ENCODE assay signal across 8 cellular contexts in genomic region chr16:80527297-80527696, GRCh38. TPM values are rescaled to one million over a fixed set of nuclear protein-coding genes. Genes with fewer than 3 reads are reported as not detected.
DNase-seq lines count a peak whose midpoint lies in the region; ATAC-seq and TF ChIP-seq lines count a peak whose summit lies in the region.
"Had no signal": no experiment of that assay in that cellular context is flagged by ENCODE, and none has a peak within 500 bp of the region (broad histone marks: within the 10 kb centered on the region; RNA-seq: fewer than 3 reads in every experiment).

No MANE protein-coding gene starts in this region.

- no peaks in the 10 kb centered on the region for H3K36me3 Mint-ChIP-seq in T-helper 1 cell treated with Interleukin-12 subunit alpha and Interleukin-12 subunit beta and Interleukin-4 antibody, amounts not matched to agents 30 μg/mL and 1 μg/mL, for 36 hours (ENCODE audit: low read depth)
- H3K36me3 Mint-ChIP-seq: activated naive CD4-positive, alpha-beta T cell treated with anti-CD3 and anti-CD28 coated beads, Interleukin-2, amount 50 U/mL, for 24 hours had no signal

- H3K27ac Mint-ChIP-seq in T-helper 1 cell treated with Interleukin-12 subunit alpha and Interleukin-12 subunit beta and Interleukin-4 antibody, amounts not matched to agents 30 μg/mL and 1 μg/mL, for 36 hours, result peak overlapping the region; percentile 34
- H3K27ac Mint-ChIP-seq: activated naive CD4-positive, alpha-beta T cell treated with anti-CD3 and anti-CD28 coated beads, Interleukin-2, amount 50 U/mL, for 24 hours had no signal

- peak; percentile 76 for ATAC-seq in HG03066 (IDR thresholded peaks at IDR 0.05; ENCODE audit: low read depth, unreplicated experiment)
- no peak for ATAC-seq in HG02798 (IDR thresholded peaks at IDR 0.05; ENCODE audit: poor library complexity, unreplicated experiment)

- peak; percentile 83 for TF ChIP-seq CTCF in GM12873 (IDR thresholded peaks at IDR 0.05; ENCODE audit: insufficient read depth, low read depth, low read length, missing control alignments)
- TF ChIP-seq CTCF in choroid plexus epithelial cell (conservative IDR thresholded peaks at IDR 0.05; ENCODE audit: low read depth, low read length), result peak; percentile 76

- DNase-seq in choroid plexus epithelial cell (ENCODE audit: low read depth), result peak; percentile 54
- peak; percentile 18 for DNase-seq in renal cortical epithelial cell (ENCODE audit: low read depth)
- DNase-seq in GOT3 (lab: John Stamatoyannopoulos, UW), result no peak

- peaks cover 18% of the 10 kb centered on the region for H3K4me1 Mint-ChIP-seq in T-helper 1 cell treated with Interleukin-12 subunit alpha and Interleukin-12 subunit beta and Interleukin-4 antibody, amounts not matched to agents 30 μg/mL and 1 μg/mL, for 36 hours (ENCODE audit: low read depth)

- peaks cover 14% of the 10 kb centered on the region for H3K27me3 Mint-ChIP-seq in T-helper 1 cell treated with Interleukin-12 subunit alpha and Interleukin-12 subunit beta and Interleukin-4 antibody, amounts not matched to agents 30 μg/mL and 1 μg/mL, for 36 hours (ENCODE audit: low read depth)
- H3K27me3 Mint-ChIP-seq: activated naive CD4-positive, alpha-beta T cell treated with anti-CD3 and anti-CD28 coated beads, Interleukin-2, amount 50 U/mL, for 24 hours had no signal

- no peaks in the 10 kb centered on the region for H3K9me3 Mint-ChIP-seq in T-helper 1 cell treated with Interleukin-12 subunit alpha and Interleukin-12 subunit beta and Interleukin-4 antibody, amounts not matched to agents 30 μg/mL and 1 μg/mL, for 36 hours
- H3K9me3 Mint-ChIP-seq: activated naive CD4-positive, alpha-beta T cell treated with anti-CD3 and anti-CD28 coated beads, Interleukin-2, amount 50 U/mL, for 24 hours had no signal

- H3K4me3 ChIP-seq in choroid plexus epithelial cell (ENCODE audit: low read depth, low read length), result no peak overlapping the region

- no peak overlapping the region for H3K4me3 Mint-ChIP-seq in T-helper 1 cell treated with Interleukin-12 subunit alpha and Interleukin-12 subunit beta and Interleukin-4 antibody, amounts not matched to agents 30 μg/mL and 1 μg/mL, for 36 hours
- H3K4me3 Mint-ChIP-seq: activated naive CD4-positive, alpha-beta T cell treated with anti-CD3 and anti-CD28 coated beads, Interleukin-2, amount 50 U/mL, for 24 hours had no signal

RNA-seq across cellular contexts. Expression of gene DYNLRB2, which starts 13.5 kb away (rescaled TPM):
- total RNA-seq in renal cortical epithelial cell, result 7.2 TPM in 1 of 2 replicates, not detected in the other
